In the genomic region with DNA sequence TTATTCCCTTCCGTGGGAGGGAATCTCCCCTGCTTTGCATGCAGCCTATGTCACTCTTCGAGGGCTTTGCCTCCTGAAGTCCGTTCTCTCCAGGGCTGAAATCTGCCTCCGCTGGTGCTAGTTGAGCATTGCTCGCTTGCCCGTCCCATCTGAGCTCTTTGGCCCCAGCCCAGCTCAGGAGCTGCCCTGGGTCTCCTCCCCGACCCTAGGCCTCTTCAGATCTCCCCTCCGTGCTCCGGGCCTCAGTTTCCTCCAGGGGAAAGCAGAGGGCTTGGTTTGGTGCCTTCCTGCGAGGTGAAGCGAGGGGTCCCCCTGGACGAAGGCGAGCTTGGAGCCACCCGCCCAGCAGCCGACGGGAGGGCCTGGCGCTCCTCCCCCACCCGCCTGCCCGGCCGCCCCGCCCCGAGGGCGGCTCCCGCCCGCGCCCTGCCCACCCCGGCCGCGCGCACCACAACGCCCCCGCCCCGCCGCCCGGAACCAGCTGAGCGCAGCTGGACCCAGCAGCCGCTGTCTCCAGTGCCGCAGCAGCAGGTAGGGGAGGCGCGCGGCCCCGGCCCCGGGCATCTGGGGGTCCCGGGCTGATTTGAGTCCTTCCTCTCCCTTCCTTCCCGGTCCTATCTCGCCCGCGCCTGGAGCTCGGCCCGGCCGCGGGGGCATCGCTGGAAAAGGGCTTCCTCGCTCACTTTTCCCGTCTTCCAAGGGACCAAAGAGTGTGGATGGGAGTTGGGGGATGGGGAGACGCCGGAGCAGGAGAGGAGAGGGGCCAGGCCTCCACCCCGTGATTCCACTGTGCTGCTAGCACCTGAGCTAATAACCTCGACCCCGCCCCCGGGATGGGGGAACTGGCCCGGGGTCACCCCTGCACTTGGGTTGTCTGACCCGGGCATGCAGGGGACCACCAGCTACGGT, we compare ENCODE assay signal across 8 cellular contexts. TPM values are rescaled to one million over a fixed set of nuclear protein-coding genes. Genes with fewer than 3 reads are reported as not detected.
DNase-seq lines count a peak whose midpoint lies in the region; ATAC-seq, FAIRE-seq and TF ChIP-seq lines count a peak whose summit lies in the region.

TSS of gene GSN (plus strand) at position 474 of the 909 bp plus-strand sequence. CDS start 33,810 bp downstream, outside the sequence.

- 0 to 2% methylated on average over 20 to 29 of the region's 64 CpGs for WGBS in lower leg skin, 2 donors

- FAIRE-seq in GM12892 (lab: Jason Lieb, UNC), result no peak

- TF ChIP-seq CTCF in lower leg skin (IDR thresholded peaks at IDR 0.05), result no peak

- DNase-seq in GM12892 (ENCODE audit: insufficient read length) (peak; percentile 71), NCI-H2171 treated with DMSO at 0.1 percent for 48 hours (lab: John Stamatoyannopoulos, UW) (peak; percentile 31), ecto neural progenitor cell (ENCODE audit: low spot score) (peak; percentile 89), lower leg skin (ENCODE audit: low spot score in 2 of 2) (peak; percentile 75 to 97)
- peak; percentile 48 to 57 for DNase-seq in activated CD4-positive, alpha-beta T cell treated with anti-CD3 and anti-CD28 coated beads, Interleukin-2, amount 50 U/mL, for 48 hours
- peak; percentile 19 to 27 for DNase-seq in stimulated activated CD4-positive, alpha-beta T cell treated with anti-CD3 and anti-CD28 coated beads, Interleukin-4, amount 100 ng/mL, for 48 hours (ENCODE audit: low read depth in 2 of 2)

- no peak for TF ChIP-seq POLR2A in GM12892 (IDR thresholded peaks at IDR 0.05; ENCODE audit: low read depth, low read length)
- TF ChIP-seq POLR2A in lower leg skin (IDR thresholded peaks at IDR 0.05), result no peak

- peak; percentile 72 for ATAC-seq in HG02678 (IDR thresholded peaks at IDR 0.05; ENCODE audit: unreplicated experiment)
- ATAC-seq in HG02840 (IDR thresholded peaks at IDR 0.05; ENCODE audit: low FRiP score, unreplicated experiment), result no peak

- intact Hi-C loops in lower leg skin (cut with DNase I; ENCODE audit: low total_unique reads), result no loop called here

- H3K4me3 ChIP-seq in lower leg skin (ENCODE audit: low read depth, poor library complexity, severe bottlenecking), result peak within 1 kb of the TSS; percentile 66

RNA-seq across cellular contexts. Expression of gene GSN, which starts in this region (rescaled TPM):
- polyA plus RNA-seq in GM12892 (2012; ENCODE audit: missing spikeins), result 8.4 TPM
- 1,000 to 10,000 TPM in 2 of 4 donors, 100 to 1,000 TPM in 2; 835 to 2,031 (median 1,042) TPM for total RNA-seq in lower leg skin

Comparison
In these comparisons a context has a peak if more than half of its experiments do, and no peak if none do; other contexts are left out.
1. DNase-seq: peak in every context shown above with its lines; median percentile 89 in ecto neural progenitor cell; 86 in lower leg skin; 71 in GM12892; 52 in activated CD4-positive, alpha-beta T cell treated with anti-CD3 and anti-CD28 coated beads, Interleukin-2, amount 50 U/mL, for 48 hours; 31 in NCI-H2171 treated with DMSO at 0.1 percent for 48 hours; 23 in stimulated activated CD4-positive, alpha-beta T cell treated with anti-CD3 and anti-CD28 coated beads, Interleukin-4, amount 100 ng/mL, for 48 hours.